8 cellular contexts compared by ENCODE assay signal in genomic region chr17:80861892-80862291, GRCh38.
A peak's percentile ranks its signal among the peaks of the same experiment; 100 is the strongest.
DNase-seq lines count a peak whose midpoint lies in the region; ATAC-seq and TF ChIP-seq lines count a peak whose summit lies in the region.

No MANE protein-coding gene starts in this region.

- DNase-seq in GM23338 (ENCODE audit: low spot score) (peak; percentile 31), brain pericyte (ENCODE audit: low read depth, low spot score) (peak; percentile 40), mucosa of descending colon (peak in 2 of 3 donors; percentile 31 to 47), GM10248 (ENCODE audit: extremely low spot score) (no peak), NCI-H1092 (lab: John Stamatoyannopoulos, UW) (no peak)

- H4K20me1 ChIP-seq in GM23338 (replicated peaks; ENCODE audit: insufficient read depth) (no peaks in the 10 kb centered on the region), SU-DHL-6 (ENCODE audit: low read depth, low read length) (no peaks in the 10 kb centered on the region)

- H3F3A ChIP-seq in GM23338 (replicated peaks; ENCODE audit: low read depth) (no peaks in the 10 kb centered on the region), SU-DHL-6 (ENCODE audit: insufficient read depth) (no peaks in the 10 kb centered on the region)

- intact Hi-C loops in mucosa of descending colon (cut with DNase I, micrococcal nuclease): loop anchor here in 1 of 2 donors (10.0 kb wide), 1 partner anchor 123 kb away; no protein-coding TSS in a partner anchor

- no peaks in the 10 kb centered on the region for H3K9me3 ChIP-seq in SU-DHL-6 (ENCODE audit: insufficient read depth, low read length)
- no peaks in the 10 kb centered on the region for H3K9me3 ChIP-seq in mucosa of descending colon

- H3K79me2 ChIP-seq in GM23338 (replicated peaks; ENCODE audit: insufficient read depth): no peaks in the 10 kb centered on the region
- H3K79me2 ChIP-seq in SU-DHL-6 (ENCODE audit: insufficient read depth, low read length): no peaks in the 10 kb centered on the region

- peak in 1 of 2 experiments; percentile 43; a peak in 2 of 4 replicates for TF ChIP-seq CTCF in GM23338 (conservative IDR thresholded peaks at IDR 0.05; ENCODE audit: low read depth in 2 of 2)
- TF ChIP-seq CTCF in SU-DHL-6 (IDR thresholded peaks at IDR 0.05; ENCODE audit: insufficient read depth, low read length, poor library complexity, severe bottlenecking): peak; percentile 16
- no peak for TF ChIP-seq CTCF in mucosa of descending colon (IDR thresholded peaks at IDR 0.05)
- TF ChIP-seq CTCF in GM10248 (IDR thresholded peaks at IDR 0.05; ENCODE audit: control extremely low read depth, extremely low read depth, low read depth, missing control alignments): no peak

- H3K27me3 Mint-ChIP-seq in GM23338 (ENCODE audit: insufficient read depth, low read depth, poor library complexity): peaks cover 17% of the 10 kb centered on the region

- H3K4me1 ChIP-seq in GM23338 (ENCODE audit: insufficient read depth) (peaks cover 8% of the 10 kb centered on the region), mucosa of descending colon (ENCODE audit: low read depth) (no peaks in the 10 kb centered on the region)

- ATAC-seq in GM23338 (peak; percentile 17), mucosa of descending colon (no peak), GM19452 (IDR thresholded peaks at IDR 0.05; ENCODE audit: unreplicated experiment) (no peak), GM19328 (IDR thresholded peaks at IDR 0.05; ENCODE audit: unreplicated experiment) (no peak)

- CTCF ChIA-PET in GM10248 (lab: Yijun Ruan, JAX): no interaction called here

- H3K4me3 Mint-ChIP-seq in GM23338: no peak overlapping the region

- no peaks in the 10 kb centered on the region for H3K9me2 ChIP-seq in GM23338 (ENCODE audit: insufficient read depth)
- no peaks in the 10 kb centered on the region for H3K9me2 ChIP-seq in SU-DHL-6 (replicated peaks; ENCODE audit: insufficient read depth, low read length)

- H3K4me3 ChIP-seq in GM23338: no peak overlapping the region
- no peak overlapping the region for H3K4me3 ChIP-seq in SU-DHL-6 (ENCODE audit: insufficient read depth, low read length, poor library complexity, severe bottlenecking)
- no peak overlapping the region for H3K4me3 ChIP-seq in mucosa of descending colon

- H3K4me2 ChIP-seq in GM23338 (no peak overlapping the region), SU-DHL-6 (ENCODE audit: low read depth, low read length, poor library complexity, severe bottlenecking) (no peak overlapping the region)

- peaks cover 39% of the 10 kb centered on the region for H3K4me1 Mint-ChIP-seq in GM23338

- H3K36me3 ChIP-seq in GM23338 (ENCODE audit: insufficient read depth): no peaks in the 10 kb centered on the region
- H3K36me3 ChIP-seq in SU-DHL-6 (ENCODE audit: low read length): no peaks in the 10 kb centered on the region
- H3K36me3 ChIP-seq in mucosa of descending colon (ENCODE audit: low read depth): no peaks in the 10 kb centered on the region

- H3K9ac ChIP-seq in SU-DHL-6 (ENCODE audit: low read length): no peak overlapping the region

- H3K27me3 ChIP-seq in GM23338 (ENCODE audit: insufficient read depth): no peaks in the 10 kb centered on the region
- no peaks in the 10 kb centered on the region for H3K27me3 ChIP-seq in SU-DHL-6 (ENCODE audit: low read length)

- H3K27ac ChIP-seq in GM23338 (ENCODE audit: low read depth): no peak overlapping the region
- H3K27ac ChIP-seq in SU-DHL-6 (ENCODE audit: low read depth, low read length): no peak overlapping the region

- peaks cover 12% of the 10 kb centered on the region; the same call in 2 of the 3 replicates for H3K36me3 Mint-ChIP-seq in GM23338 (ENCODE audit: low read depth)

- H3K27ac Mint-ChIP-seq in GM23338: no peak overlapping the region

- POLR2A ChIA-PET in GM10248 (lab: Yijun Ruan, JAX): no interaction called here

- H2AFZ ChIP-seq in GM23338 (no peak overlapping the region), SU-DHL-6 (ENCODE audit: low read depth, low read length, severe bottlenecking) (no peak overlapping the region)

- H3K9me3 Mint-ChIP-seq in GM23338: no peaks in the 10 kb centered on the region

TF ChIP-seq in GM23338, 12 proteins besides CTCF, POLR2A, EP300 and RAD21:
- no peak for TF ChIP-seq STAT1 (IDR thresholded peaks at IDR 0.05; ENCODE audit: unreplicated experiment)
- TF ChIP-seq EZH2 (IDR thresholded peaks at IDR 0.05; ENCODE audit: low read depth, unreplicated experiment): no peak
- no peak for TF ChIP-seq ZNF462 (CRISPR knock-in tag; IDR thresholded peaks at IDR 0.05)
- TF ChIP-seq POLR2AphosphoS5 (IDR thresholded peaks at IDR 0.05; ENCODE audit: low read depth): no peak
- TF ChIP-seq EZH2phosphoT487 (IDR thresholded peaks at IDR 0.05; ENCODE audit: unreplicated experiment): no peak
- no peak for TF ChIP-seq ZNF114 (CRISPR knock-in tag; IDR thresholded peaks at IDR 0.05)

Comparison
In these comparisons a context has a peak if more than half of its experiments do, and no peak if none do; other contexts are left out.
1. DNase-seq: peak in GM23338 (single experiment), brain pericyte (single experiment) and mucosa of descending colon (2 of 3); none in GM10248 (single experiment) and NCI-H1092 (single experiment).